In genomic region chr10:122062831-122063674, GRCh38 we compare ENCODE assay signal across 8 cellular contexts.
DNase-seq lines count a peak whose midpoint lies in the region; ATAC-seq, FAIRE-seq and TF ChIP-seq lines count a peak whose summit lies in the region.

No MANE protein-coding gene starts in this region.

- peak; percentile 71; the same call in 1 of the 2 replicates for TF ChIP-seq EP300 in K562 (IDR thresholded peaks at IDR 0.05; ENCODE audit: low read length)

- H3K4me1 ChIP-seq in K562 (replicated peaks in 1 of 2; ENCODE audit: control insufficient read depth in 2 of 2, insufficient read depth in 2 of 2, low read length in 2 of 2): peaks cover 0 to 10% of the 10 kb centered on the region in 2 experiments; a peak in 3 of 5 replicates

- no peaks in the 10 kb centered on the region; a peak in 1 of 5 replicates for H3K27me3 ChIP-seq in K562 (ENCODE audit: control insufficient read depth in 2 of 2, insufficient read depth in 2 of 2, low read length in 2 of 2)

- no peak for TF ChIP-seq RAD21 in K562 (CRISPR knock-in tag; conservative IDR thresholded peaks at IDR 0.05 in 1 of 2, IDR thresholded peaks at IDR 0.05 in 1 of 2)

- H3K36me3 ChIP-seq in K562 (ENCODE audit: control insufficient read depth, insufficient read depth, low read length): no peaks in the 10 kb centered on the region

- no peaks in the 10 kb centered on the region for H3K9me3 ChIP-seq in K562 (replicated peaks; ENCODE audit: control insufficient read depth, insufficient read depth, low read depth, low read length)

- TF ChIP-seq POLR2A in K562 (conservative IDR thresholded peaks at IDR 0.05): no peak

- peak; percentile 97 for DNase-seq in DMS53 (lab: John Stamatoyannopoulos, UW)
- peak; percentile 72 for DNase-seq in NCI-H2196 (lab: John Stamatoyannopoulos, UW; ENCODE audit: unreplicated experiment)
- DNase-seq in K562 (ENCODE audit: extremely low read depth in 1 of 4, low spot score in 3 of 4): peak; percentile 65 to 84 (median 70)
- DNase-seq in iPS-NIHi7 (ENCODE audit: extremely low spot score): peak; percentile 84
- peak; percentile 62 for DNase-seq in smooth muscle cell of the brain vasculature (ENCODE audit: low read depth, low spot score)
- DNase-seq in ecto neural progenitor cell (ENCODE audit: low spot score): no peak
- no peak for DNase-seq in activated CD4-positive, alpha-beta T cell treated with anti-CD3 and anti-CD28 coated beads, Interleukin-2, amount 50 U/mL, for 4 hours

- intact Hi-C loops in K562 (cut with micrococcal nuclease): no loop called here

- no peaks in the 10 kb centered on the region for H3K9me1 ChIP-seq in K562 (ENCODE audit: control insufficient read depth, insufficient read depth, low read length)

- POLR2A ChIA-PET in K562 (lab: Yijun Ruan, JAX): interaction anchor here (0.8 to 1.1 kb wide), 2 partner anchors 9 to 11 kb away, joined by 3 read pairs; no protein-coding TSS in a partner anchor

- H3K27ac ChIP-seq in K562 (ENCODE audit: extremely low read depth, low read depth, low read length): peak overlapping the region; percentile 62; the same call in 2 of the 3 replicates

- peak; percentile 100 for ATAC-seq in K562
- ATAC-seq in GM19467 (IDR thresholded peaks at IDR 0.05; ENCODE audit: unreplicated experiment): no peak

- TF ChIP-seq CTCF in K562 (IDR thresholded peaks at IDR 0.05 in 2 of 3, conservative IDR thresholded peaks at IDR 0.05 in 1 of 3; ENCODE audit: insufficient read depth in 2 of 3, low read depth in 1 of 3, low read length in 3 of 3): no peak

- peak overlapping the region; percentile 23; the same call in 1 of the 2 replicates for H3K4me3 ChIP-seq in K562

- no peaks in the 10 kb centered on the region for H4K20me1 ChIP-seq in K562 (replicated peaks; ENCODE audit: control insufficient read depth, insufficient read depth, low read length)

- FAIRE-seq in K562 (lab: Jason Lieb, UNC): peak; percentile 96

- BruUV-seq in K562 (replicated peaks; lab: Mats Ljungman, UMichigan): no TSS peak

- in situ Hi-C loops in K562 (cut with MboI): no loop called here

- 15% methylated on average over 12 of the region's 13 CpGs for WGBS in K562 (ENCODE audit: insufficient coverage, low coverage, missing lambda C conversion rate)

- peak overlapping the region; percentile 53 for H3K4me2 ChIP-seq in K562 (ENCODE audit: insufficient read depth, low read length)

- H3K9ac ChIP-seq in K562 (ENCODE audit: insufficient read depth in 1 of 2, low read depth in 2 of 2, low read length in 2 of 2): peak overlapping the region in 1 of 2 experiments; percentile 52; a peak in 2 of 4 replicates

- peak overlapping the region; percentile 87 for H2AFZ ChIP-seq in K562 (ENCODE audit: low read depth, low read length)

- CTCF ChIA-PET in K562 (lab: Yijun Ruan, JAX; ENCODE audit: low intra/inter-chr PET ratio): no interaction called here

- H3K79me2 ChIP-seq in K562 (ENCODE audit: control insufficient read depth, insufficient read depth, low read length): no peaks in the 10 kb centered on the region

TF ChIP-seq in K562, 482 proteins besides CTCF, POLR2A, EP300 and RAD21 (continues in another document):
- TF ChIP-seq SMARCA4 (IDR thresholded peaks at IDR 0.05) (peak; percentile 90), ARID3A (IDR thresholded peaks at IDR 0.05; ENCODE audit: borderline replicate concordance, low read depth, low read length) (peak; percentile 36; the same call in 1 of the 2 replicates), ZNF24 (IDR thresholded peaks at IDR 0.05) (0 out of 2 replicates have a peak, but pooled peaks have one; percentile 10), ZNF592 (IDR thresholded peaks at IDR 0.05) (peak; percentile 63)

Comparison
In these comparisons a context has a peak if more than half of its experiments do, and no peak if none do; other contexts are left out.
1. DNase-seq: peak in DMS53 (single experiment), NCI-H2196 (single experiment), K562 (4 of 4), iPS-NIHi7 (single experiment) and smooth muscle cell of the brain vasculature (single experiment); none in ecto neural progenitor cell (single experiment) and activated CD4-positive, alpha-beta T cell treated with anti-CD3 and anti-CD28 coated beads, Interleukin-2, amount 50 U/mL, for 4 hours (0 of 2).